ENCODE assay signal across 12 cellular contexts in genomic region chr3:62632510-62633294, GRCh38.
DNase-seq lines count a peak whose midpoint lies in the region; ATAC-seq, FAIRE-seq and TF ChIP-seq lines count a peak whose summit lies in the region.
"Had no signal": no experiment of that assay in that cellular context is flagged by ENCODE, and none has a peak within 500 bp of the region (broad histone marks: within the 10 kb centered on the region; RNA-seq: fewer than 3 reads in every experiment).

No MANE protein-coding gene starts in this region.

- no peaks in the 10 kb centered on the region for H3K27me3 ChIP-seq in BE2C
- H3K27me3 ChIP-seq: body of pancreas had no signal

- in situ Hi-C loops in SK-MEL-5 (cut with HindIII; ENCODE audit: low pct_unique_long_range_greater_than_20kb, low sequenced_read_pairs) = no loop called here

- H3K36me3 ChIP-seq in BE2C = no peaks in the 10 kb centered on the region
- H3K36me3 ChIP-seq: lower lobe of right lung had no signal

- H3K9me3 ChIP-seq in BE2C = no peaks in the 10 kb centered on the region
- H3K9me3 ChIP-seq: body of pancreas, Caco-2, lower lobe of right lung had no signal

- FAIRE-seq in GM18507 (lab: Jason Lieb, UNC) = peak; percentile 59

- TF ChIP-seq CTCF in BE2C (IDR thresholded peaks at IDR 0.05; ENCODE audit: low read depth, low read length) = peak; percentile 53

- ATAC-seq in HG03439 (IDR thresholded peaks at IDR 0.05; ENCODE audit: unreplicated experiment) = no peak
- ATAC-seq: body of pancreas, lower lobe of right lung had no signal

- H3K4me3 ChIP-seq in BE2C (ENCODE audit: low read depth, low read length) = no peak overlapping the region
- H3K4me3 ChIP-seq: body of pancreas, lower lobe of right lung had no signal

- DNase-seq in BE2C (no peak), GM18507 (ENCODE audit: extremely low spot score, insufficient read length, low read depth) (no peak), SK-MEL-5 (ENCODE audit: low read depth, low spot score) (peak; percentile 33), iPS-NIHi11 (ENCODE audit: low spot score) (peak; percentile 23), NCI-H2029 treated with DMSO at 0.1 percent for 48 hours (lab: John Stamatoyannopoulos, UW) (no peak), DMS53 treated with DMSO at 0.1 percent for 48 hours (lab: John Stamatoyannopoulos, UW; ENCODE audit: unreplicated experiment) (no peak)
- DNase-seq: activated CD4-positive, alpha-beta memory T cell treated with anti-CD3 and anti-CD28 coated beads, Interleukin-2, amount 10 ng/mL, durations not matched to agents 7 days and 5 days; activated effector memory CD4-positive, alpha-beta T cell treated with Interleukin-2 at 50 U/mL for 16 hours; Caco-2; lower lobe of right lung had no signal

- peaks cover 3% of the 10 kb centered on the region for H3K4me1 ChIP-seq in BE2C
- H3K4me1 ChIP-seq: body of pancreas, Caco-2, lower lobe of right lung had no signal

Comparison
In these comparisons a context has a peak if more than half of its experiments do, and no peak if none do; other contexts are left out.
1. DNase-seq: peak in SK-MEL-5 (single experiment) and iPS-NIHi11 (single experiment); none in BE2C (single experiment), GM18507 (single experiment), NCI-H2029 treated with DMSO at 0.1 percent for 48 hours (single experiment) and DMS53 treated with DMSO at 0.1 percent for 48 hours (single experiment).